ENCODE assay signal across 1 cellular context in the genomic region with DNA sequence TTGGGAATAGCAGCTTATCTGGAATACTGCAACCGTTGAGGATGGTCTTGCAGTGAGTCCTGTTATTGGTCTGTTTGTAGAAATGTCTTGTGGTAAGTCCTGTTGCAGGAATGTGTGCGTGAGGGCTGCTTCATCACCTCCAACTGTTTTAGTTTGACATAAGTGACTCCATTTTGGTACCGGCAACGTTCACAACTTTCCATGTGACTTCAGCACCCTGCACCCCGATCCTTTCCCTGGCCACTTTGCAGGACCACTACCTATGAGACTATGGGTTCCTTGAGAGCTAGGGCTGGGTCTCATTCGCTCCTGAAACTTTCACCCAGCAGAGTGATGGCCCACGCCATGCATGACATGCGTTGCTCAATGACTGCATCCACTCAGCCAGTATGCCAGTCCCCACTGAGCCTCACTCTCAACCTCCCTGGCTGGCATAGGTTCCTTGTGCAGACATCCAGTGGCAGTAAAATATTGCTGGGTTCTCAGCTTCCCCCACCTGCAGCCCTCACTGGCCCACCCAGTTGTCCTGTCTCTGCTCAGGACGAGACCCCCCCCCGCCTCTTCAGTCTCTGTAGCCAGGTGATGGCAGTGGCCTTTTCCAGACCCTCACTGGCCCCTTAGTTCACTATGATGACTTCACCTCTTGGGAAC.
TF ChIP-seq lines count a peak whose summit lies in the region.

No MANE protein-coding gene starts in this region.

TF ChIP-seq in endothelial cell of umbilical vein, 7 proteins besides CTCF, POLR2A, EP300 and RAD21 (continued from another document):
- TF ChIP-seq POLR2AphosphoS5 (IDR thresholded peaks at IDR 0.05; ENCODE audit: insufficient read depth, low read depth, low read length) (peak; percentile 22), FOS (IDR thresholded peaks at IDR 0.05; ENCODE audit: borderline replicate concordance, insufficient read depth, low read length) (no peak), GATA2 (IDR thresholded peaks at IDR 0.05; ENCODE audit: insufficient read depth, insufficient read length, low read depth, low read length) (no peak), EZH2 (IDR thresholded peaks at IDR 0.05; ENCODE audit: borderline replicate concordance, low read depth, low read length, severe bottlenecking) (no peak)
